ENCODE assay signal across 19 cellular contexts in genomic region chr6:26067367-26067766, GRCh38.
"Had no signal": no experiment of that assay in that cellular context is flagged by ENCODE, and none has a peak within 500 bp of the region (broad histone marks: within the 10 kb centered on the region; RNA-seq: fewer than 3 reads in every experiment).

No MANE protein-coding gene starts in this region.

- H3K27ac ChIP-seq: adrenal gland, colonic mucosa, esophagus squamous epithelium, left ventricle myocardium inferior, psoas muscle had no signal

- ATAC-seq: activated CD8-positive, alpha-beta T cell treated with anti-CD3 and anti-CD28 coated beads for 36 hours; natural killer cell; psoas muscle; sciatic nerve; stimulated activated effector memory CD8-positive, alpha-beta T cell treated with anti-CD3 and anti-CD28 coated beads, Interleukin-12 subunit alpha, Interleukin-12 subunit beta, amount 100 ng/mL, for 72 hours; T-helper 17 cell; WTC11 had no signal

- H3K4me1 ChIP-seq: colonic mucosa, psoas muscle had no signal

- H3K9me3 ChIP-seq: adrenal gland, colonic mucosa, esophagus squamous epithelium, left ventricle myocardium inferior, psoas muscle, tibial artery had no signal

- H3K27me3 ChIP-seq: adrenal gland, colonic mucosa, esophagus squamous epithelium, tibial artery had no signal

- DNase-seq: activated CD4-positive, alpha-beta T cell treated with anti-CD3 and anti-CD28 coated beads for 48 hours; activated CD8-positive, alpha-beta memory T cell treated with anti-CD3 and anti-CD28 coated beads, Interleukin-2, amount 50 U/mL, for 4 hours; activated CD8-positive, alpha-beta T cell treated with anti-CD3 and anti-CD28 coated beads for 36 hours; activated effector memory CD4-positive, alpha-beta T cell treated with anti-CD3 and anti-CD28 coated beads, Interleukin-2, amount 50 U/mL, for 16 hours; activated T-cell treated with anti-CD3 and anti-CD28 coated beads, Interleukin-2, amount 50 U/mL, for 48 hours; adrenal gland; colonic mucosa; esophagus squamous epithelium; foreskin fibroblast; hypothalamus; left ventricle myocardium inferior; natural killer cell; occipital lobe; psoas muscle; T-helper 17 cell; tibial artery had no signal

- H3K36me3 ChIP-seq: adrenal gland, colonic mucosa, esophagus squamous epithelium, left ventricle myocardium inferior, tibial artery had no signal

- H3K4me3 ChIP-seq: adrenal gland, colonic mucosa, esophagus squamous epithelium, left ventricle myocardium inferior, psoas muscle, tibial artery had no signal
